In the genomic region with DNA sequence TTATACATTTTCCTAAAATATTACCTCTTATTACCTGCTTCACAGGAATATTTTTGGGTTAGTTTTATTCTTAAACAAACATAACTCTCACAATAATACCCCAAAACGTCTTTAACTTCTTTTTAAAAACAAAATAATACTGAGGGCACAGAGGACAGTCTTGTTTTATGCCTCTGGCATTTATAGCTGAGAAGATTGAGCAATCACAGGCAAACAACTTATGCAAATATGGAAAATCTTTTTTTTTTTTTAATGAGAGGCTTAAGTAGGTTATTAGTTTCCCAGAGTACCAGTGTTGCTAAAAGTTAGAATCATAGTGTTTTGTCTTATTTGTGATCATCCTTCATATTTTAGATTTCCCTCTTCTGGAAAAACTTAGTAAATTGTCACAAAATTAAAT, we compare ENCODE assay signal across 1 cellular context.
TF ChIP-seq lines count a peak whose summit lies in the region.

No MANE protein-coding gene starts in this region.

TF ChIP-seq in IMR-90, 13 proteins besides CTCF, POLR2A, EP300 and RAD21 (continued from another document):
- TF ChIP-seq, protein P1, sequence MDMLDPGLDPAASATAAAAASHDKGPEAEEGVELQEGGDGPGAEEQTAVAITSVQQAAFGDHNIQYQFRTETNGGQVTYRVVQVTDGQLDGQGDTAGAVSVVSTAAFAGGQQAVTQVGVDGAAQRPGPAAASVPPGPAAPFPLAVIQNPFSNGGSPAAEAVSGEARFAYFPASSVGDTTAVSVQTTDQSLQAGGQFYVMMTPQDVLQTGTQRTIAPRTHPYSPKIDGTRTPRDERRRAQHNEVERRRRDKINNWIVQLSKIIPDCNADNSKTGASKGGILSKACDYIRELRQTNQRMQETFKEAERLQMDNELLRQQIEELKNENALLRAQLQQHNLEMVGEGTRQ (IDR thresholded peaks at IDR 0.05; ENCODE audit: low read depth, low read length): no peak
